ENCODE assay signal across 25 cellular contexts in the genomic region with DNA sequence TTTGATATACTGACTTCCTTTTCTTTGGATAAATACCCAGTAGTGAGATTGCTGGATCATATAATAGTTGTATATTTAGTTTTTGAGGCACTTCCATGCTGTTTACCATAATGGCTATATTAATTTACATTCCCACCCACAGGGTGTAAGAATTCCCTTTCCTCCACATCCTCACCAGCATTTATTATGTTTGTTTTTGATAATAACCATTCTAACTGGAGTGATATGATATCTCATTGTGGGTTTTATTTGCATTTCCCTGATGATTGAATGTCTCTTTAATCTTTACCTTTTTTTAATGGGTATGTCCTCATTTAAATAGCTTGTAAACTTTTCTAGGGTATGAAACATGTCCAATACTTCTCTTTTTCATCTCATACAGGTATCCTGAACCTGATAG.
"Had no signal": no experiment of that assay in that cellular context is flagged by ENCODE, and none has a peak within 500 bp of the region (broad histone marks: within the 10 kb centered on the region; RNA-seq: fewer than 3 reads in every experiment).

No MANE protein-coding gene starts in this region.

- H3K4me3 Mint-ChIP-seq: mesothelial cell of epicardium; naive thymus-derived CD4-positive, alpha-beta T cell; natural killer cell treated with Interleukin-12 subunit alpha and Interleukin-12 subunit beta and Interleukin-15 and Interleukin-18, amount 100 ng/mL, for 72 hours; stimulated activated naive B cell treated with anti-CD40 and anti-IgM and Interleukin-4, amounts not matched to agents 10 μg/mL and 1 μg/mL and 100 μg/mL, for 72 hours; type B pancreatic cell had no signal

- H3K27ac Mint-ChIP-seq: mesothelial cell of epicardium; naive thymus-derived CD4-positive, alpha-beta T cell; natural killer cell treated with Interleukin-12 subunit alpha and Interleukin-12 subunit beta and Interleukin-15 and Interleukin-18, amount 100 ng/mL, for 72 hours; progenitor cell of endocrine pancreas; type B pancreatic cell had no signal

- H3K4me3 ChIP-seq: left ventricle myocardium inferior, lung, ovary, right atrium auricular region, right lobe of liver, smooth muscle cell, stomach, thoracic aorta, tibial artery, vagina had no signal

- FAIRE-seq: keratinocyte had no signal

- H3K9me3 Mint-ChIP-seq: naive thymus-derived CD4-positive, alpha-beta T cell; natural killer cell treated with Interleukin-12 subunit alpha and Interleukin-12 subunit beta and Interleukin-15 and Interleukin-18, amount 100 ng/mL, for 72 hours; stimulated activated naive B cell treated with anti-CD40 and anti-IgM and Interleukin-4, amounts not matched to agents 10 μg/mL and 1 μg/mL and 100 μg/mL, for 72 hours; type B pancreatic cell had no signal

- H3K4me2 ChIP-seq: smooth muscle cell had no signal

- H3K27me3 ChIP-seq: ovary, right atrium auricular region, right lobe of liver, stomach, tibial artery, vagina had no signal

- H3K36me3 ChIP-seq: left ventricle myocardium inferior, ovary, right atrium auricular region, right lobe of liver, stomach, thoracic aorta, tibial artery, vagina had no signal

- H3K27ac ChIP-seq: left ventricle myocardium inferior, ovary, right atrium auricular region, right lobe of liver, stomach, thoracic aorta, tibial artery, vagina had no signal

- H3K27me3 Mint-ChIP-seq: stimulated activated naive B cell treated with anti-CD40 and anti-IgM and Interleukin-4, amounts not matched to agents 10 μg/mL and 1 μg/mL and 100 μg/mL, for 72 hours; type B pancreatic cell had no signal

- DNase-seq: hippocampal formation; kidney glomerular epithelial cell; left ventricle myocardium inferior; mesendoderm; naive thymus-derived CD4-positive, alpha-beta T cell; ovary; right lobe of liver; stimulated activated CD4-positive, alpha-beta T cell treated with anti-CD3 and anti-CD28 coated beads, Interleukin-1b, Interleukin-23, amount 100 ng/mL, for 48 hours; stimulated activated CD4-positive, alpha-beta T cell treated with anti-CD3 and anti-CD28 coated beads, Interleukin-2, amount 100 ng/mL, for 48 hours; stimulated activated CD4-positive, alpha-beta T cell treated with anti-CD3 and anti-CD28 coated beads, Interleukin-4, amount 100 ng/mL, for 4 hours; stimulated activated CD8-positive, alpha-beta memory T cell treated with anti-CD3 and anti-CD28 coated beads, Interleukin-4, amount 100 ng/mL, for 48 hours; stimulated activated naive B cell treated with anti-CD40 and anti-IgM and Interleukin-4, amounts not matched to agents 10 μg/mL and 1 μg/mL and 100 μg/mL, for 72 hours; stimulated activated naive CD8-positive, alpha-beta T cell treated with anti-CD3 and anti-CD28 coated beads, Interleukin-15, Interleukin-2, amounts not matched to agents 100 U/mL and 50 U/mL, for 24 hours; stomach; tibial artery had no signal

- ATAC-seq: naive thymus-derived CD4-positive, alpha-beta T cell; natural killer cell treated with Interleukin-12 subunit alpha and Interleukin-12 subunit beta and Interleukin-15 and Interleukin-18, amount 100 ng/mL, for 72 hours; right lobe of liver; stimulated activated naive B cell treated with anti-CD40 and anti-IgM and Interleukin-4, amounts not matched to agents 10 μg/mL and 1 μg/mL and 100 μg/mL, for 72 hours; stimulated activated naive CD8-positive, alpha-beta T cell treated with anti-CD3 and anti-CD28 coated beads, Interleukin-15, Interleukin-2, amounts not matched to agents 100 U/mL and 50 U/mL, for 24 hours had no signal

- H3K4me1 ChIP-seq: right lobe of liver, vagina had no signal

- H3K36me3 Mint-ChIP-seq: naive thymus-derived CD4-positive, alpha-beta T cell; natural killer cell treated with Interleukin-12 subunit alpha and Interleukin-12 subunit beta and Interleukin-15 and Interleukin-18, amount 100 ng/mL, for 72 hours; stimulated activated naive B cell treated with anti-CD40 and anti-IgM and Interleukin-4, amounts not matched to agents 10 μg/mL and 1 μg/mL and 100 μg/mL, for 72 hours; type B pancreatic cell had no signal

- H3K9me3 ChIP-seq: left ventricle myocardium inferior, ovary, right atrium auricular region, right lobe of liver, stomach, thoracic aorta, tibial artery, vagina had no signal
